ENCODE assay signal across 24 cellular contexts in genomic region chr6:35054743-35055130, GRCh38.
A peak's percentile ranks its signal among the peaks of the same experiment; 100 is the strongest.
DNase-seq lines count a peak whose midpoint lies in the region; ATAC-seq and TF ChIP-seq lines count a peak whose summit lies in the region.
"Had no signal": no experiment of that assay in that cellular context is flagged by ENCODE, and none has a peak within 500 bp of the region (broad histone marks: within the 10 kb centered on the region; RNA-seq: fewer than 3 reads in every experiment).

No MANE protein-coding gene starts in this region.

- 80% methylated on average over 1 of the region's 1 CpG; no CpG with 5 or more reads in 1 of the 2 donors for WGBS in gastroesophageal sphincter (ENCODE audit: low coverage in 1 of 2), 2 donors
- 95 to 98% methylated on average over 1 of the region's 1 CpG for WGBS in sigmoid colon, 2 donors

- H3K9me3 ChIP-seq in left ventricle myocardium inferior (replicated peaks): no peaks in the 10 kb centered on the region
- no peaks in the 10 kb centered on the region for H3K9me3 ChIP-seq in gastroesophageal sphincter
- no peaks in the 10 kb centered on the region for H3K9me3 ChIP-seq in sigmoid colon

- intact Hi-C loops in left ventricle myocardium inferior (cut with micrococcal nuclease) (no loop called here), left ventricle myocardium superior (cut with micrococcal nuclease) (no loop called here), sigmoid colon (cut with DNase I) (no loop called here)

- peaks cover 95% of the 10 kb centered on the region for H3K4me1 ChIP-seq in left ventricle myocardium inferior
- peaks cover 28 to 99% (median 35%) of the 10 kb centered on the region in 3 donors for H3K4me1 ChIP-seq in gastroesophageal sphincter
- peaks cover 0 to 92% (median 76%) of the 10 kb centered on the region in 4 donors for H3K4me1 ChIP-seq in sigmoid colon

- H3K36me3 ChIP-seq in left ventricle myocardium inferior: peaks cover 60% of the 10 kb centered on the region
- peaks cover 0 to 67% of the 10 kb centered on the region in 2 donors for H3K36me3 ChIP-seq in gastroesophageal sphincter
- H3K36me3 ChIP-seq in sigmoid colon: peaks cover 0 to 50% (median 22%) of the 10 kb centered on the region in 4 donors

- H3K27me3 ChIP-seq in left ventricle myocardium inferior (ENCODE audit: low read depth) (no peaks in the 10 kb centered on the region), gastroesophageal sphincter (no peaks in the 10 kb centered on the region), sigmoid colon (no peaks in the 10 kb centered on the region)
- H3K27me3 ChIP-seq: SJSA1 had no signal

- H3K4me3 ChIP-seq in left ventricle myocardium inferior (no peak overlapping the region), gastroesophageal sphincter (no peak overlapping the region), sigmoid colon (no peak overlapping the region)
- H3K4me3 ChIP-seq: SJSA1 had no signal

- no peak for TF ChIP-seq CTCF in left ventricle myocardium inferior (IDR thresholded peaks at IDR 0.05; ENCODE audit: borderline replicate concordance)
- TF ChIP-seq CTCF in gastroesophageal sphincter (IDR thresholded peaks at IDR 0.05): no peak
- TF ChIP-seq CTCF in sigmoid colon (IDR thresholded peaks at IDR 0.05): no peak
- TF ChIP-seq CTCF in RWPE1 (conservative IDR thresholded peaks at IDR 0.05; ENCODE audit: low read depth): no peak

- H3K27ac ChIP-seq in left ventricle myocardium inferior (replicated peaks): peak overlapping the region; percentile 39
- peak overlapping the region; percentile 85 to 98 (median 94) for H3K27ac ChIP-seq in gastroesophageal sphincter
- H3K27ac ChIP-seq in sigmoid colon: peak overlapping the region; percentile 84 to 92 (median 88)
- H3K27ac ChIP-seq in RWPE1: no peak overlapping the region
- H3K27ac ChIP-seq: SJSA1 had no signal

- no peak for TF ChIP-seq EP300 in gastroesophageal sphincter (IDR thresholded peaks at IDR 0.05)
- TF ChIP-seq EP300 in sigmoid colon (IDR thresholded peaks at IDR 0.05): no peak

- CTCF ChIA-PET in RWPE1 (lab: Yijun Ruan, JAX): interaction anchor here (0.6 kb wide), 1 partner anchor 681 kb away, joined by 5 read pairs; no protein-coding TSS in a partner anchor

- TF ChIP-seq POLR2A in gastroesophageal sphincter (IDR thresholded peaks at IDR 0.05) (no peak), sigmoid colon (IDR thresholded peaks at IDR 0.05) (no peak)

- ATAC-seq in left ventricle myocardium superior (no peak), gastroesophageal sphincter (no peak), HG03469 (IDR thresholded peaks at IDR 0.05; ENCODE audit: unreplicated experiment) (no peak)
- ATAC-seq: HCT116, Panc1 had no signal

- POLR2A ChIA-PET in RWPE1 (lab: Yijun Ruan, JAX; ENCODE audit: low non-redundant PET): no interaction called here

- DNase-seq in left ventricle myocardium inferior (no peak), left ventricle myocardium superior (no peak), sigmoid colon (peak; percentile 53), RWPE1 (ENCODE audit: low spot score) (no peak), T-helper 9 cell (no peak), SHP77 (lab: John Stamatoyannopoulos, UW) (no peak)
- DNase-seq: 8988T; AML-193; C1 segment of cervical spinal cord; Calu3; CD8-positive, alpha-beta memory T cell; DMS153; KG1; NCI-H1092 treated with DMSO at 0.1 percent for 48 hours; NCI-H1436 treated with DMSO at 0.1 percent for 48 hours; NCI-H2029; NCI-H226; NCI-H524; NCI-H774 had no signal
